Comparison of ENCODE assay signal across 30 cellular contexts in the genomic region with DNA sequence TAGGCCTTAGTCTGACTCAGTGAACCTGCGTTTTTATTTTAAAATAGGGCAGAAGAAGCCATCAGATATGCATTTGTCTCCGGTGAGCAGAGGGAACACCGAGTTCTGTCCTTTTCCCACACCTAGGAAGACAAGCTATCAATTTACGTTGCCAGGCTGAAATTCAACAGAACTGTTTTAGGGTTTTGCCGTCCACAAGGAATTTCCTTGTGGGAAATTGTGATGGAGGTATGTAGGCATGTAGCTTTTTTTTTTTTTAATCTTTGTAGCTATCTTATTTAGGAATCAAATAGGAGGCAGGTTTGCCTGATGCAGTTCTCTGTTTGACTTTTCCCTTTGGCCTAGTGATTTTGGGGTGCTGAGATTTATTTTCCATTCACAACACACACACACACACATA.
DNase-seq lines count a peak whose midpoint lies in the region; ATAC-seq, FAIRE-seq and TF ChIP-seq lines count a peak whose summit lies in the region.
"Had no signal": no experiment of that assay in that cellular context is flagged by ENCODE, and none has a peak within 500 bp of the region (broad histone marks: within the 10 kb centered on the region; RNA-seq: fewer than 3 reads in every experiment).

No MANE protein-coding gene starts in this region.

- H3K9me3 ChIP-seq in HCT116 (ENCODE audit: control insufficient read depth in 1 of 2, insufficient read depth in 1 of 2, low read depth in 1 of 2, low read length in 2 of 2) (no peaks in the 10 kb centered on the region), astrocyte (ENCODE audit: insufficient read depth, low read depth, low read length) (no peaks in the 10 kb centered on the region), subcutaneous abdominal adipose tissue (ENCODE audit: control insufficient read depth in 5 of 5, low read length in 5 of 5) (no peaks in the 10 kb centered on the region), esophagus squamous epithelium (no peaks in the 10 kb centered on the region)
- H3K9me3 ChIP-seq: gastrocnemius medialis, MG63, right lobe of liver had no signal

- TF ChIP-seq POLR2A in HCT116 (IDR thresholded peaks at IDR 0.05; ENCODE audit: borderline replicate concordance, extremely low read depth, insufficient read depth, insufficient read length) (no peak), esophagus squamous epithelium (IDR thresholded peaks at IDR 0.05) (no peak)

- H3K9ac ChIP-seq in HCT116 (ENCODE audit: low read length): no peak overlapping the region
- H3K9ac ChIP-seq in astrocyte (ENCODE audit: low read length): no peak overlapping the region
- peak overlapping the region in 1 of 5 donors; percentile 20 for H3K9ac ChIP-seq in subcutaneous abdominal adipose tissue (ENCODE audit: low read length in 5 of 5)

- H3K4me2 ChIP-seq in HCT116 (ENCODE audit: low read length): no peak overlapping the region; the same call in 1 of the 2 replicates
- H3K4me2 ChIP-seq in astrocyte (ENCODE audit: low read length): no peak overlapping the region

- H3K79me2 ChIP-seq in HCT116 (ENCODE audit: insufficient read depth, low read length) (no peaks in the 10 kb centered on the region), astrocyte (ENCODE audit: insufficient read depth, low read length) (no peaks in the 10 kb centered on the region)

- peaks cover 10% of the 10 kb centered on the region for H3K27me3 Mint-ChIP-seq in astrocyte (ENCODE audit: low read depth, unreplicated experiment)
- peaks cover 18% of the 10 kb centered on the region for H3K27me3 Mint-ChIP-seq in T-helper 2 cell treated with Interferon-gamma antibody and Interleukin-4, amounts not matched to agents 5 μg/mL and 100 μg/mL, for 36 hours (ENCODE audit: low read depth)

- POLR2A ChIA-PET in HCT116 (lab: Charles Lee): no interaction called here

- H3K36me3 Mint-ChIP-seq in astrocyte (ENCODE audit: low read depth, unreplicated experiment): no peaks in the 10 kb centered on the region
- H3K36me3 Mint-ChIP-seq in T-helper 2 cell treated with Interferon-gamma antibody and Interleukin-4, amounts not matched to agents 5 μg/mL and 100 μg/mL, for 36 hours (ENCODE audit: low read depth): no peaks in the 10 kb centered on the region
- H3K36me3 Mint-ChIP-seq: CD8-positive, alpha-beta T cell; stimulated activated effector memory CD8-positive, alpha-beta T cell treated with anti-CD3 and anti-CD28 coated beads, Interleukin-12 subunit alpha, Interleukin-12 subunit beta, amount 100 ng/mL, for 72 hours had no signal

- peak overlapping the region; percentile 27 for H2AFZ ChIP-seq in HCT116 (ENCODE audit: low read depth, low read length, poor library complexity, severe bottlenecking)
- H2AFZ ChIP-seq in astrocyte (ENCODE audit: low read depth, low read length): no peak overlapping the region

- H3K4me3 ChIP-seq in HCT116 (replicated peaks in 1 of 2; ENCODE audit: low read depth in 1 of 2, low read length in 2 of 2) (no peak overlapping the region), astrocyte (ENCODE audit: insufficient read depth, low read depth, low read length) (no peak overlapping the region), fibroblast of pulmonary artery (replicated peaks; ENCODE audit: low read depth, low read length) (no peak overlapping the region), subcutaneous abdominal adipose tissue (ENCODE audit: low read depth in 1 of 5, low read length in 5 of 5) (no peak overlapping the region), esophagus squamous epithelium (no peak overlapping the region)
- H3K4me3 ChIP-seq: gastrocnemius medialis, MG63, right lobe of liver had no signal

- intact Hi-C loops in HCT116 (cut with micrococcal nuclease): loop anchor here (5.0 to 10.0 kb wide), 2 partner anchors 330 to 413 kb away; partner anchors contain the start of genes ADAM17 and IAH1
- intact Hi-C loops in esophagus squamous epithelium (cut with DNase I): loop anchor here (10.0 kb wide), 1 partner anchor 190 kb away; no protein-coding TSS in a partner anchor

- WGBS in esophagus squamous epithelium, 2 donors: 79 to 81% methylated on average over 5 of the region's 5 CpGs

- H3K9me3 Mint-ChIP-seq in astrocyte (ENCODE audit: unreplicated experiment): peaks cover 3% of the 10 kb centered on the region
- H3K9me3 Mint-ChIP-seq in T-helper 2 cell treated with Interferon-gamma antibody and Interleukin-4, amounts not matched to agents 5 μg/mL and 100 μg/mL, for 36 hours: no peaks in the 10 kb centered on the region
- H3K9me3 Mint-ChIP-seq: activated CD4-positive, alpha-beta T cell treated with anti-CD3 and anti-CD28 coated beads, Interleukin-2, amount 10 ng/mL, durations not matched to agents 7 days and 5 days; activated naive CD8-positive, alpha-beta T cell treated with anti-CD3 and anti-CD28 coated beads, Interleukin-2, amount 50 U/mL, for 24 hours; activated T-cell treated with anti-CD3 and anti-CD28 coated beads, Interleukin-2, amount 50 U/mL, for 4 hours; CD8-positive, alpha-beta T cell; stimulated activated effector memory CD8-positive, alpha-beta T cell treated with anti-CD3 and anti-CD28 coated beads, Interleukin-12 subunit alpha, Interleukin-12 subunit beta, amount 100 ng/mL, for 72 hours had no signal

- DNase-seq in HCT116 (ENCODE audit: low read depth, low spot score): no peak
- DNase-seq in astrocyte (ENCODE audit: low read depth): peak; percentile 66
- DNase-seq in fibroblast of pulmonary artery (ENCODE audit: low read depth): peak; percentile 48
- no peak for DNase-seq in T-helper 2 cell treated with Interferon-gamma antibody and Interleukin-4, amounts not matched to agents 5 μg/mL and 100 μg/mL, for 36 hours (ENCODE audit: low spot score)
- DNase-seq in esophagus squamous epithelium (lab: John Stamatoyannopoulos, UW): no peak
- DNase-seq: activated CD4-positive, alpha-beta T cell treated with anti-CD3 and anti-CD28 coated beads, Interleukin-2, amount 10 ng/mL, durations not matched to agents 7 days and 5 days; activated gamma-delta T cell treated with Interleukin-2 at 50 U/mL for 16 hours; activated naive CD8-positive, alpha-beta T cell treated with anti-CD3 and anti-CD28 coated beads, Interleukin-2, amount 50 U/mL, for 24 hours; activated T-cell treated with anti-CD3 and anti-CD28 coated beads, Interleukin-2, amount 50 U/mL, for 4 hours; CD8-positive, alpha-beta T cell; DMS 273 treated with DMSO at 0.1 percent for 48 hours; effector CD4-positive, alpha-beta T cell; H7; hippocampal formation; KBM-7; mesendoderm; MG63; NCI-H2107; NCI-H446; NCI-H774; right lobe of liver; SHP77; stimulated activated CD4-positive, alpha-beta T cell treated with anti-CD3 and anti-CD28 coated beads, Interleukin-12 subunit alpha, Interleukin-12 subunit beta, amount 100 ng/mL, for 4 hours; stimulated activated CD4-positive, alpha-beta T cell treated with anti-CD3 and anti-CD28 coated beads, Interleukin-4, amount 100 ng/mL, for 1 hour; SW 1271 had no signal

- H4K20me1 ChIP-seq in HCT116 (ENCODE audit: insufficient read depth) (no peaks in the 10 kb centered on the region), astrocyte (ENCODE audit: insufficient read depth, low read length) (no peaks in the 10 kb centered on the region)

- FAIRE-seq in astrocyte (lab: Jason Lieb, UNC): no peak
- FAIRE-seq: colon had no signal

- H3K4me1 ChIP-seq in HCT116 (ENCODE audit: control insufficient read depth in 1 of 2, insufficient read depth in 2 of 2, low read length in 2 of 2): peaks cover 18 to 39% of the 10 kb centered on the region in 2 experiments; a peak in 3 of 4 replicates
- H3K4me1 ChIP-seq in astrocyte (ENCODE audit: insufficient read depth, low read length): peaks cover 16% of the 10 kb centered on the region
- peaks cover 6 to 58% (median 45%) of the 10 kb centered on the region in 5 donors for H3K4me1 ChIP-seq in subcutaneous abdominal adipose tissue (ENCODE audit: control insufficient read depth in 5 of 5, insufficient read depth in 5 of 5, low read length in 5 of 5)
- peaks cover 0 to 36% (median 13%) of the 10 kb centered on the region in 3 donors for H3K4me1 ChIP-seq in esophagus squamous epithelium

- no TSS peak for BruUV-seq in HCT116 (replicated peaks; lab: Mats Ljungman, UMichigan)

- TF ChIP-seq RAD21 in HCT116 (IDR thresholded peaks at IDR 0.05; ENCODE audit: low read depth): no peak

- H3K27me3 ChIP-seq in HCT116 (ENCODE audit: insufficient read depth, low read length) (no peaks in the 10 kb centered on the region), astrocyte (ENCODE audit: insufficient read depth, low read length) (no peaks in the 10 kb centered on the region), subcutaneous abdominal adipose tissue (ENCODE audit: control insufficient read depth in 5 of 5, insufficient read depth in 4 of 5, low read length in 5 of 5) (no peaks in the 10 kb centered on the region), esophagus squamous epithelium (peaks cover 0 to 45% (median 0%) of the 10 kb centered on the region in 4 donors)
- H3K27me3 ChIP-seq: gastrocnemius medialis, MG63, right lobe of liver had no signal

- RAD21 ChIA-PET in HCT116 (lab: Charles Lee; ENCODE audit: low non-redundant PET in 1 of 2, low total read pairs in 2 of 2, uncharacterized antibody in 2 of 2, unreplicated experiment in 2 of 2): interaction anchor here in 1 of 2 experiments (0.7 kb wide), 1 partner anchor 191 kb away, joined by 3 read pairs; no protein-coding TSS in a partner anchor

- H3K27ac ChIP-seq in HCT116 (ENCODE audit: low read depth, low read length) (no peak overlapping the region), astrocyte (ENCODE audit: low read depth, low read length) (no peak overlapping the region), subcutaneous abdominal adipose tissue (ENCODE audit: low read depth, low read length) (peak overlapping the region; percentile 70), esophagus squamous epithelium (no peak overlapping the region)
- H3K27ac ChIP-seq: gastrocnemius medialis, right lobe of liver had no signal

- peak overlapping the region; percentile 81 for H3K27ac Mint-ChIP-seq in astrocyte (ENCODE audit: unreplicated experiment)
- H3K27ac Mint-ChIP-seq in T-helper 2 cell treated with Interferon-gamma antibody and Interleukin-4, amounts not matched to agents 5 μg/mL and 100 μg/mL, for 36 hours: no peak overlapping the region
- H3K27ac Mint-ChIP-seq: activated CD4-positive, alpha-beta T cell treated with anti-CD3 and anti-CD28 coated beads, Interleukin-2, amount 10 ng/mL, durations not matched to agents 7 days and 5 days; activated naive CD8-positive, alpha-beta T cell treated with anti-CD3 and anti-CD28 coated beads, Interleukin-2, amount 50 U/mL, for 24 hours; CD8-positive, alpha-beta T cell; stimulated activated effector memory CD8-positive, alpha-beta T cell treated with anti-CD3 and anti-CD28 coated beads, Interleukin-12 subunit alpha, Interleukin-12 subunit beta, amount 100 ng/mL, for 72 hours had no signal

- TF ChIP-seq CTCF in HCT116 (IDR thresholded peaks at IDR 0.05 in 2 of 3, conservative IDR thresholded peaks at IDR 0.05 in 1 of 3; ENCODE audit: borderline replicate concordance in 1 of 3, insufficient read depth in 1 of 3, low read depth in 2 of 3, low read length in 2 of 3): no peak
- no peak for TF ChIP-seq CTCF in astrocyte (IDR thresholded peaks at IDR 0.05; ENCODE audit: insufficient read depth, low read depth, low read length)
- no peak for TF ChIP-seq CTCF in fibroblast of pulmonary artery (IDR thresholded peaks at IDR 0.05; ENCODE audit: low read length, missing control alignments)
- no peak for TF ChIP-seq CTCF in esophagus squamous epithelium (IDR thresholded peaks at IDR 0.05)

- peaks cover 22% of the 10 kb centered on the region for H3K4me1 Mint-ChIP-seq in astrocyte (ENCODE audit: low read depth, unreplicated experiment)
- H3K4me1 Mint-ChIP-seq in T-helper 2 cell treated with Interferon-gamma antibody and Interleukin-4, amounts not matched to agents 5 μg/mL and 100 μg/mL, for 36 hours (ENCODE audit: low read depth): no peaks in the 10 kb centered on the region
- H3K4me1 Mint-ChIP-seq: activated naive CD8-positive, alpha-beta T cell treated with anti-CD3 and anti-CD28 coated beads, Interleukin-2, amount 50 U/mL, for 24 hours; stimulated activated effector memory CD8-positive, alpha-beta T cell treated with anti-CD3 and anti-CD28 coated beads, Interleukin-12 subunit alpha, Interleukin-12 subunit beta, amount 100 ng/mL, for 72 hours had no signal

- H3K9me2 ChIP-seq in HCT116 (ENCODE audit: insufficient read depth): no peaks in the 10 kb centered on the region

- no peak overlapping the region for H3K4me3 Mint-ChIP-seq in astrocyte (ENCODE audit: unreplicated experiment)
- H3K4me3 Mint-ChIP-seq in T-helper 2 cell treated with Interferon-gamma antibody and Interleukin-4, amounts not matched to agents 5 μg/mL and 100 μg/mL, for 36 hours: no peak overlapping the region
- H3K4me3 Mint-ChIP-seq: activated CD4-positive, alpha-beta T cell treated with anti-CD3 and anti-CD28 coated beads, Interleukin-2, amount 10 ng/mL, durations not matched to agents 7 days and 5 days; activated naive CD8-positive, alpha-beta T cell treated with anti-CD3 and anti-CD28 coated beads, Interleukin-2, amount 50 U/mL, for 24 hours; activated T-cell treated with anti-CD3 and anti-CD28 coated beads, Interleukin-2, amount 50 U/mL, for 4 hours; CD8-positive, alpha-beta T cell; stimulated activated effector memory CD8-positive, alpha-beta T cell treated with anti-CD3 and anti-CD28 coated beads, Interleukin-12 subunit alpha, Interleukin-12 subunit beta, amount 100 ng/mL, for 72 hours had no signal

- ATAC-seq in HCT116 (no peak), GM21786 (IDR thresholded peaks at IDR 0.05; ENCODE audit: unreplicated experiment) (no peak)
- ATAC-seq: activated naive CD8-positive, alpha-beta T cell treated with anti-CD3 and anti-CD28 coated beads, Interleukin-2, amount 50 U/mL, for 24 hours; activated T-cell treated with anti-CD3 and anti-CD28 coated beads, Interleukin-2, amount 50 U/mL, for 4 hours; CD8-positive, alpha-beta T cell; stimulated activated effector memory CD8-positive, alpha-beta T cell treated with anti-CD3 and anti-CD28 coated beads, Interleukin-12 subunit alpha, Interleukin-12 subunit beta, amount 100 ng/mL, for 72 hours had no signal

- CTCF ChIA-PET in HCT116 (lab: Charles Lee): interaction anchor here (1.1 to 5.2 kb wide), 2 partner anchors 189 to 227 kb away, joined by 4 to 39 read pairs; no protein-coding TSS in a partner anchor

- H3K36me3 ChIP-seq in HCT116 (ENCODE audit: control insufficient read depth in 1 of 2, insufficient read depth in 2 of 2, low read length in 2 of 2) (no peaks in the 10 kb centered on the region), astrocyte (ENCODE audit: insufficient read depth, low read length) (no peaks in the 10 kb centered on the region), subcutaneous abdominal adipose tissue (ENCODE audit: control insufficient read depth in 5 of 5, insufficient read depth in 5 of 5, low read length in 5 of 5) (no peaks in the 10 kb centered on the region), esophagus squamous epithelium (no peaks in the 10 kb centered on the region)
- H3K36me3 ChIP-seq: gastrocnemius medialis, MG63, right lobe of liver had no signal

Comparison
In these comparisons a context has a peak if more than half of its experiments do, and no peak if none do; other contexts are left out.
1. DNase-seq: peak in astrocyte (single experiment) and fibroblast of pulmonary artery (single experiment); none in HCT116 (single experiment), T-helper 2 cell treated with Interferon-gamma antibody and Interleukin-4, amounts not matched to agents 5 μg/mL and 100 μg/mL, for 36 hours (single experiment) and esophagus squamous epithelium (single experiment).